In the genomic region with DNA sequence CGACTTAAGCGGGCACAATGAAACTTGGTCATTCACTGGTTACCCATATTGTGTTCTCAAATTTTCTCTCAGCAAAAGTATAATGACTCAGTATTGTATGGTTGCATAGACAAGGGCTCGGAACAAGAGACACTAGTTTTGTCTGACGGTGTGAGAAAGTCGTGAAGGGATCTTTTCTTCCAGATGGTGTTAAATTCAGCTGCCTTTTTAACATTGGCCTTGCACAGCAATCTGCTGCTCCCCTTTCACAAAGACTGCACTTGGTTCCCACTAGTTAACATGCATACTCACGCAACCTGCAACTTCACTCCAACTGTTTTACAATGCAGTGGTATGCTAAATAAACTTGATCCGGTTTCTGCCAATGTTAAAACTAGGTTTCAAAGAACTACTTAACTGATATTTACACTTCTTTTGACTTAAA, we compare ENCODE assay signal across 20 cellular contexts.
DNase-seq lines count a peak whose midpoint lies in the region; ATAC-seq and TF ChIP-seq lines count a peak whose summit lies in the region.
"Had no signal": no experiment of that assay in that cellular context is flagged by ENCODE, and none has a peak within 500 bp of the region (broad histone marks: within the 10 kb centered on the region; RNA-seq: fewer than 3 reads in every experiment).

No MANE protein-coding gene starts in this region.

- peak overlapping the region; percentile 95 for H3K4me2 ChIP-seq in neural cell (ENCODE audit: low read length)

- POLR2A ChIA-PET in CD8-positive, alpha-beta T cell (lab: Charles Lee), result no interaction called here

- TF ChIP-seq EP300 in neural cell (conservative IDR thresholded peaks at IDR 0.05; ENCODE audit: poor library complexity, severe bottlenecking), result no peak

- H3K9me3 Mint-ChIP-seq in activated naive CD4-positive, alpha-beta T cell treated with anti-CD3 and anti-CD28 coated beads, Interleukin-2, amount 50 U/mL, for 72 hours, result peaks cover 0 to 11% of the 10 kb centered on the region in 2 donors
- H3K9me3 Mint-ChIP-seq in CD8-positive, alpha-beta T cell, result peaks cover 10% of the 10 kb centered on the region
- H3K9me3 Mint-ChIP-seq: nephron progenitor cell; stimulated activated naive CD8-positive, alpha-beta T cell treated with anti-CD3 and anti-CD28 coated beads, Interleukin-15, amount 100 ng/mL, for 72 hours had no signal

- no peak overlapping the region for H2AFZ ChIP-seq in neural cell (ENCODE audit: low read depth, low read length)

- peaks cover 84% of the 10 kb centered on the region for H3K27me3 Mint-ChIP-seq in CD8-positive, alpha-beta T cell (ENCODE audit: low read depth)

- no peaks in the 10 kb centered on the region for H3K9me3 ChIP-seq in neural cell (ENCODE audit: low read length)
- H3K9me3 ChIP-seq in CD8-positive, alpha-beta T cell (ENCODE audit: low read length), result no peaks in the 10 kb centered on the region
- H3K9me3 ChIP-seq: esophagus muscularis mucosa, heart left ventricle, right atrium auricular region had no signal

- peak overlapping the region; percentile 96 for H3K9ac ChIP-seq in neural cell (ENCODE audit: low read length)

- H3K4me3 ChIP-seq in NB4 (ENCODE audit: low read depth, low read length), result peak overlapping the region; percentile 72
- H3K4me3 ChIP-seq in neural cell (ENCODE audit: low read length), result peak overlapping the region; percentile 82
- H3K4me3 ChIP-seq in CD8-positive, alpha-beta T cell (ENCODE audit: low read depth, low read length), result no peak overlapping the region
- H3K4me3 ChIP-seq: esophagus muscularis mucosa, heart left ventricle, right atrium auricular region had no signal

- TF ChIP-seq CTCF in NB4 (IDR thresholded peaks at IDR 0.05; ENCODE audit: low read depth, low read length) (no peak), neural cell (IDR thresholded peaks at IDR 0.05; ENCODE audit: poor library complexity, severe bottlenecking) (no peak)
- no peak for TF ChIP-seq CTCF in CD8-positive, alpha-beta T cell (IDR thresholded peaks at IDR 0.05)

- H3K4me1 Mint-ChIP-seq in CD8-positive, alpha-beta T cell (ENCODE audit: low read depth), result peaks cover 35% of the 10 kb centered on the region

- H3F3A ChIP-seq in neural cell (ENCODE audit: insufficient read depth, low read length, poor library complexity, severe bottlenecking), result peaks cover 21% of the 10 kb centered on the region

- no peaks in the 10 kb centered on the region for H3K9me2 ChIP-seq in neural cell (ENCODE audit: insufficient read depth, low read length)

- DNase-seq in DMS 273 treated with DMSO at 0.1 percent for 48 hours (lab: John Stamatoyannopoulos, UW), result peak; percentile 93
- peak; percentile 35 for DNase-seq in NB4 (ENCODE audit: low read depth)
- peak; percentile 56 for DNase-seq in cerebellar cortex (ENCODE audit: low spot score)
- DNase-seq in activated naive CD4-positive, alpha-beta T cell treated with anti-CD3 and anti-CD28 coated beads, Interleukin-2, amount 50 U/mL, for 72 hours (ENCODE audit: low spot score in 2 of 2), result no peak
- no peak for DNase-seq in stimulated activated naive CD4-positive, alpha-beta T cell (lab: John Stamatoyannopoulos, UW)
- no peak for DNase-seq in NCI-H2081 treated with DMSO at 0.1 percent for 48 hours (lab: John Stamatoyannopoulos, UW)
- no peak for DNase-seq in CD8-positive, alpha-beta T cell
- DNase-seq: activated naive CD4-positive, alpha-beta T cell treated with Interleukin-2 at 50 U/mL for 16 hours; brain microvascular endothelial cell; EL; heart left ventricle; MM.1S; NCI-H187; NCI-H82; nephron progenitor cell; RPMI8226; stimulated activated naive CD8-positive, alpha-beta T cell treated with anti-CD3 and anti-CD28 coated beads, Interleukin-15, amount 100 ng/mL, for 72 hours had no signal

- H3K27ac Mint-ChIP-seq in activated naive CD4-positive, alpha-beta T cell treated with anti-CD3 and anti-CD28 coated beads, Interleukin-2, amount 50 U/mL, for 72 hours, result no peak overlapping the region
- no peak overlapping the region for H3K27ac Mint-ChIP-seq in CD8-positive, alpha-beta T cell
- H3K27ac Mint-ChIP-seq: nephron progenitor cell; stimulated activated naive CD8-positive, alpha-beta T cell treated with anti-CD3 and anti-CD28 coated beads, Interleukin-15, amount 100 ng/mL, for 72 hours had no signal

- CTCF ChIA-PET in CD8-positive, alpha-beta T cell (lab: Charles Lee), result interaction anchor here (1.0 kb wide), 1 partner anchor 27 kb away, joined by 5 read pairs; no protein-coding TSS in a partner anchor

- H3K4me3 Mint-ChIP-seq in CD8-positive, alpha-beta T cell, result no peak overlapping the region
- H3K4me3 Mint-ChIP-seq: nephron progenitor cell; stimulated activated naive CD8-positive, alpha-beta T cell treated with anti-CD3 and anti-CD28 coated beads, Interleukin-15, amount 100 ng/mL, for 72 hours had no signal

- H3K27me3 ChIP-seq in neural cell (ENCODE audit: insufficient read depth, low read depth, low read length), result no peaks in the 10 kb centered on the region
- H3K27me3 ChIP-seq in CD8-positive, alpha-beta T cell (ENCODE audit: insufficient read depth, low read length), result peaks cover 60% of the 10 kb centered on the region

- H3K36me3 ChIP-seq in neural cell (ENCODE audit: insufficient read depth, low read length), result peaks cover 14% of the 10 kb centered on the region
- H3K36me3 ChIP-seq in CD8-positive, alpha-beta T cell (ENCODE audit: insufficient read depth, low read length), result no peaks in the 10 kb centered on the region
- H3K36me3 ChIP-seq: brain microvascular endothelial cell, esophagus muscularis mucosa, heart left ventricle, right atrium auricular region had no signal

- peaks cover 97% of the 10 kb centered on the region for H3K79me2 ChIP-seq in neural cell (replicated peaks; ENCODE audit: insufficient read depth, low read length)

- H3K36me3 Mint-ChIP-seq in activated naive CD4-positive, alpha-beta T cell treated with anti-CD3 and anti-CD28 coated beads, Interleukin-2, amount 50 U/mL, for 72 hours, result peaks cover 24 to 44% of the 10 kb centered on the region in 2 donors
- no peaks in the 10 kb centered on the region for H3K36me3 Mint-ChIP-seq in CD8-positive, alpha-beta T cell

- no peak for ATAC-seq in activated naive CD4-positive, alpha-beta T cell treated with anti-CD3 and anti-CD28 coated beads, Interleukin-2, amount 50 U/mL, for 72 hours
- no peak for ATAC-seq in CD8-positive, alpha-beta T cell
- ATAC-seq: heart left ventricle; stimulated activated naive CD8-positive, alpha-beta T cell treated with anti-CD3 and anti-CD28 coated beads, Interleukin-15, amount 100 ng/mL, for 72 hours had no signal

- H3K27ac ChIP-seq in neural cell (ENCODE audit: low read length), result peak overlapping the region; percentile 100
- H3K27ac ChIP-seq in CD8-positive, alpha-beta T cell (ENCODE audit: low read depth, low read length), result no peak overlapping the region
- H3K27ac ChIP-seq: brain microvascular endothelial cell, esophagus muscularis mucosa, heart left ventricle, right atrium auricular region had no signal

- intact Hi-C loops in CD8-positive, alpha-beta T cell (cut with DNase I, micrococcal nuclease), result no loop called here

- TF ChIP-seq POLR2A in NB4 (IDR thresholded peaks at IDR 0.05; ENCODE audit: extremely low read depth, insufficient read length), result no peak

- no peak for TF ChIP-seq RAD21 in neural cell (conservative IDR thresholded peaks at IDR 0.05)

- H4K20me1 ChIP-seq in neural cell (ENCODE audit: insufficient read depth), result no peaks in the 10 kb centered on the region

- peaks cover 34% of the 10 kb centered on the region for H3K4me1 ChIP-seq in CD8-positive, alpha-beta T cell (ENCODE audit: insufficient read depth, low read length)

TF ChIP-seq in neural cell, 6 proteins besides CTCF, POLR2A, EP300 and RAD21:
- TF ChIP-seq, protein P1, sequence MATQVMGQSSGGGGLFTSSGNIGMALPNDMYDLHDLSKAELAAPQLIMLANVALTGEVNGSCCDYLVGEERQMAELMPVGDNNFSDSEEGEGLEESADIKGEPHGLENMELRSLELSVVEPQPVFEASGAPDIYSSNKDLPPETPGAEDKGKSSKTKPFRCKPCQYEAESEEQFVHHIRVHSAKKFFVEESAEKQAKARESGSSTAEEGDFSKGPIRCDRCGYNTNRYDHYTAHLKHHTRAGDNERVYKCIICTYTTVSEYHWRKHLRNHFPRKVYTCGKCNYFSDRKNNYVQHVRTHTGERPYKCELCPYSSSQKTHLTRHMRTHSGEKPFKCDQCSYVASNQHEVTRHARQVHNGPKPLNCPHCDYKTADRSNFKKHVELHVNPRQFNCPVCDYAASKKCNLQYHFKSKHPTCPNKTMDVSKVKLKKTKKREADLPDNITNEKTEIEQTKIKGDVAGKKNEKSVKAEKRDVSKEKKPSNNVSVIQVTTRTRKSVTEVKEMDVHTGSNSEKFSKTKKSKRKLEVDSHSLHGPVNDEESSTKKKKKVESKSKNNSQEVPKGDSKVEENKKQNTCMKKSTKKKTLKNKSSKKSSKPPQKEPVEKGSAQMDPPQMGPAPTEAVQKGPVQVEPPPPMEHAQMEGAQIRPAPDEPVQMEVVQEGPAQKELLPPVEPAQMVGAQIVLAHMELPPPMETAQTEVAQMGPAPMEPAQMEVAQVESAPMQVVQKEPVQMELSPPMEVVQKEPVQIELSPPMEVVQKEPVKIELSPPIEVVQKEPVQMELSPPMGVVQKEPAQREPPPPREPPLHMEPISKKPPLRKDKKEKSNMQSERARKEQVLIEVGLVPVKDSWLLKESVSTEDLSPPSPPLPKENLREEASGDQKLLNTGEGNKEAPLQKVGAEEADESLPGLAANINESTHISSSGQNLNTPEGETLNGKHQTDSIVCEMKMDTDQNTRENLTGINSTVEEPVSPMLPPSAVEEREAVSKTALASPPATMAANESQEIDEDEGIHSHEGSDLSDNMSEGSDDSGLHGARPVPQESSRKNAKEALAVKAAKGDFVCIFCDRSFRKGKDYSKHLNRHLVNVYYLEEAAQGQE (IDR thresholded peaks at IDR 0.05; ENCODE audit: borderline replicate concordance), result peak; percentile 65
- TF ChIP-seq TAF1 (IDR thresholded peaks at IDR 0.05; ENCODE audit: low read depth) (no peak), MXI1 (conservative IDR thresholded peaks at IDR 0.05; ENCODE audit: poor library complexity, severe bottlenecking) (no peak), POLR2AphosphoS5 (IDR thresholded peaks at IDR 0.05) (peak; percentile 22), EZH2 (IDR thresholded peaks at IDR 0.05; ENCODE audit: borderline replicate concordance, insufficient read depth, low read length, poor library complexity, severe bottlenecking) (no peak), SMC3 (conservative IDR thresholded peaks at IDR 0.05; ENCODE audit: poor library complexity) (peak; percentile 14)

Comparison
In these comparisons a context has a peak if more than half of its experiments do, and no peak if none do; other contexts are left out.
1. DNase-seq: peak in DMS 273 treated with DMSO at 0.1 percent for 48 hours (single experiment), NB4 (single experiment) and cerebellar cortex (single experiment); none in activated naive CD4-positive, alpha-beta T cell treated with anti-CD3 and anti-CD28 coated beads, Interleukin-2, amount 50 U/mL, for 72 hours (0 of 2), stimulated activated naive CD4-positive, alpha-beta T cell (0 of 6), NCI-H2081 treated with DMSO at 0.1 percent for 48 hours (single experiment) and CD8-positive, alpha-beta T cell (0 of 7).